ENCODE assay signal across 10 cellular contexts in the genomic region with DNA sequence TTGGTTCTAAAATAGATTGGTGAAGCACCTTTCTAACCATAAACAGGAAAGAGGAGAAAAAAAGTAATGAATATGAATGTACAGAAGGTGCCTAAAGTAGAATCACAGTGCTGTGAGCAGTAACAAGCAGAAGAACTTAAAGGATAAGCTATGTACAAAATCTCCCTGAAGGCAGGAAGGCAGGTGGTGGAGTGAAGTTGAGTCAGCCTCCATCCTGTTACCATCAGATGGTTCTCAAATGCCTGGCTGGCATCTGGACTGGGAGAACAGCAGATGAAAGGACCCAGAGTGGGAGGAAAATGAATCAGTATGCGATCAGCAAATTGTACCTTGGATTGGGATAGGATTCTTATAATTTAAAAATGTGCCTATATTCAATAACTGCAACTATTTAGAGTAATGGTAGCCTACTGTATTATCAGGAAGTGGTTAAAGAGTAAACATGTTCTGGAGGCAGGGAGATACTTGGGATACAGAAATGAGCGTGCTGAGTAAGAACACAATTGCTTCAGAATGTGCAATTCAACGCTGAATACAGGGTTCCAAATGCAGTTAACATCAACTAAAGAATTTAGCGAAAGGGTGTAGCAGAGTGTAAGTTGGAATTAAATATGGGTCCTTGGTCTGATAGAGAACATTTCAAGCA. TPM values are rescaled to one million over a fixed set of nuclear protein-coding genes. Genes with fewer than 3 reads are reported as not detected.
DNase-seq lines count a peak whose midpoint lies in the region; ATAC-seq and TF ChIP-seq lines count a peak whose summit lies in the region.
"Had no signal": no experiment of that assay in that cellular context is flagged by ENCODE, and none has a peak within 500 bp of the region (broad histone marks: within the 10 kb centered on the region; RNA-seq: fewer than 3 reads in every experiment).

No MANE protein-coding gene starts in this region.

- intact Hi-C loops in Caco-2 (cut with micrococcal nuclease; ENCODE audit: unreplicated experiment), result loop anchor here (1.0 kb wide), 1 partner anchor 45 kb away; no protein-coding TSS in a partner anchor
- intact Hi-C loops in dendritic cell treated with granulocyte-macrophage colony-stimulating factor and Interleukin-4, amounts not matched to agents 40 ng/mL and 50 ng/mL, for 4 days (cut with micrococcal nuclease), result loop anchor here (5.0 to 10.0 kb wide), 2 partner anchors 44 to 342 kb away; partner anchors contain the start of gene FBXL17

- no peak for DNase-seq in Caco-2
- DNase-seq in MG63, result peak; percentile 6
- DNase-seq in neural progenitor cell (ENCODE audit: low spot score), result no peak
- no peak for DNase-seq in NCI-H187 treated with DMSO at 0.1 percent for 48 hours (lab: John Stamatoyannopoulos, UW)
- no peak for DNase-seq in activated CD4-positive, CD25-positive, alpha-beta regulatory T cell (lab: John Stamatoyannopoulos, UW)
- no peak for DNase-seq in T-helper 2 cell treated with Interferon-gamma antibody and Interleukin-4, amounts not matched to agents 5 μg/mL and 100 μg/mL, for 36 hours (ENCODE audit: low spot score)
- DNase-seq: activated T-cell treated with anti-CD3 and anti-CD28 coated beads, Interleukin-2, amount 50 U/mL, for 72 hours; stimulated activated CD4-positive, alpha-beta T cell treated with anti-CD3 and anti-CD28 coated beads, Interleukin-4, amount 100 ng/mL, for 24 hours had no signal

- H3K4me1 ChIP-seq in Caco-2 (peaks cover 11% of the 10 kb centered on the region), neural progenitor cell (peaks cover 11% of the 10 kb centered on the region)

- no peak for ATAC-seq in GM21825 (IDR thresholded peaks at IDR 0.05; ENCODE audit: unreplicated experiment)
- ATAC-seq: activated T-cell treated with anti-CD3 and anti-CD28 coated beads, Interleukin-2, amount 50 U/mL, for 72 hours had no signal

- peak overlapping the region; percentile 95 for H3K27ac Mint-ChIP-seq in Caco-2 (ENCODE audit: unreplicated experiment)
- H3K27ac Mint-ChIP-seq in dendritic cell treated with granulocyte-macrophage colony-stimulating factor and Interleukin-4, amounts not matched to agents 40 ng/mL and 50 ng/mL, for 4 days, result peak overlapping the region; percentile 99
- H3K27ac Mint-ChIP-seq in neural progenitor cell, result no peak overlapping the region
- no peak overlapping the region for H3K27ac Mint-ChIP-seq in T-helper 2 cell treated with Interferon-gamma antibody and Interleukin-4, amounts not matched to agents 5 μg/mL and 100 μg/mL, for 36 hours

- H3K27me3 Mint-ChIP-seq in Caco-2 (ENCODE audit: insufficient read depth, unreplicated experiment) (no peaks in the 10 kb centered on the region), neural progenitor cell (ENCODE audit: insufficient read depth, low read depth) (peaks cover 2% of the 10 kb centered on the region)
- no peaks in the 10 kb centered on the region for H3K27me3 Mint-ChIP-seq in dendritic cell treated with granulocyte-macrophage colony-stimulating factor and Interleukin-4, amounts not matched to agents 40 ng/mL and 50 ng/mL, for 4 days
- peaks cover 65% of the 10 kb centered on the region for H3K27me3 Mint-ChIP-seq in T-helper 2 cell treated with Interferon-gamma antibody and Interleukin-4, amounts not matched to agents 5 μg/mL and 100 μg/mL, for 36 hours (ENCODE audit: low read depth)

- no peak overlapping the region for H3K9ac ChIP-seq in neural progenitor cell

- TF ChIP-seq CTCF in Caco-2 (IDR thresholded peaks at IDR 0.05; ENCODE audit: insufficient read depth in 1 of 2, low read depth in 1 of 2, low read length in 1 of 2, severe bottlenecking in 1 of 2, unreplicated experiment in 1 of 2) (no peak), neural progenitor cell (IDR thresholded peaks at IDR 0.05) (no peak)

- H3K4me3 ChIP-seq in Caco-2 (ENCODE audit: low read depth, low read length), result peak overlapping the region; percentile 89; the same call in 1 of the 2 replicates
- peak overlapping the region; percentile 84 for H3K4me3 ChIP-seq in MG63
- H3K4me3 ChIP-seq in neural progenitor cell, result peak overlapping the region; percentile 66

- peak overlapping the region; percentile 85 for H3K4me2 ChIP-seq in neural progenitor cell

- H3K9me3 Mint-ChIP-seq in Caco-2 (ENCODE audit: unreplicated experiment) (peaks cover 10% of the 10 kb centered on the region), neural progenitor cell (no peaks in the 10 kb centered on the region)
- no peaks in the 10 kb centered on the region for H3K9me3 Mint-ChIP-seq in dendritic cell treated with granulocyte-macrophage colony-stimulating factor and Interleukin-4, amounts not matched to agents 40 ng/mL and 50 ng/mL, for 4 days
- H3K9me3 Mint-ChIP-seq in T-helper 2 cell treated with Interferon-gamma antibody and Interleukin-4, amounts not matched to agents 5 μg/mL and 100 μg/mL, for 36 hours, result no peaks in the 10 kb centered on the region
- H3K9me3 Mint-ChIP-seq: activated T-cell treated with anti-CD3 and anti-CD28 coated beads, Interleukin-2, amount 50 U/mL, for 72 hours had no signal

- CTCF ChIA-PET in Caco-2 (lab: Charles Lee), result interaction anchor here (1.3 kb wide), 1 partner anchor 22 kb away, joined by 4 read pairs; no protein-coding TSS in a partner anchor

- peaks cover 7% of the 10 kb centered on the region for H3K36me3 Mint-ChIP-seq in Caco-2 (ENCODE audit: insufficient read depth, unreplicated experiment)
- H3K36me3 Mint-ChIP-seq in dendritic cell treated with granulocyte-macrophage colony-stimulating factor and Interleukin-4, amounts not matched to agents 40 ng/mL and 50 ng/mL, for 4 days (ENCODE audit: low read depth), result peaks cover 9% of the 10 kb centered on the region
- no peaks in the 10 kb centered on the region for H3K36me3 Mint-ChIP-seq in neural progenitor cell
- H3K36me3 Mint-ChIP-seq in T-helper 2 cell treated with Interferon-gamma antibody and Interleukin-4, amounts not matched to agents 5 μg/mL and 100 μg/mL, for 36 hours (ENCODE audit: low read depth), result no peaks in the 10 kb centered on the region

- H3K27me3 ChIP-seq in Caco-2 (replicated peaks; ENCODE audit: control insufficient read depth, insufficient read depth, low read length), result no peaks in the 10 kb centered on the region
- no peaks in the 10 kb centered on the region for H3K27me3 ChIP-seq in MG63
- H3K27me3 ChIP-seq in neural progenitor cell, result no peaks in the 10 kb centered on the region

- no peak overlapping the region for H3K27ac ChIP-seq in neural progenitor cell

- H3K4me3 Mint-ChIP-seq in Caco-2 (ENCODE audit: unreplicated experiment), result peak overlapping the region; percentile 78
- H3K4me3 Mint-ChIP-seq in dendritic cell treated with granulocyte-macrophage colony-stimulating factor and Interleukin-4, amounts not matched to agents 40 ng/mL and 50 ng/mL, for 4 days, result peak overlapping the region; percentile 85
- peak overlapping the region; percentile 88 for H3K4me3 Mint-ChIP-seq in neural progenitor cell
- no peak overlapping the region for H3K4me3 Mint-ChIP-seq in T-helper 2 cell treated with Interferon-gamma antibody and Interleukin-4, amounts not matched to agents 5 μg/mL and 100 μg/mL, for 36 hours

- no peaks in the 10 kb centered on the region for H3K79me2 ChIP-seq in neural progenitor cell (ENCODE audit: low read depth)

- no peaks in the 10 kb centered on the region for H3K36me3 ChIP-seq in Caco-2 (ENCODE audit: control insufficient read depth, insufficient read depth, low read length)
- H3K36me3 ChIP-seq in MG63, result peaks cover 4% of the 10 kb centered on the region; the same call in 1 of the 2 replicates
- no peaks in the 10 kb centered on the region for H3K36me3 ChIP-seq in neural progenitor cell

- peaks cover 7% of the 10 kb centered on the region for H3F3A ChIP-seq in neural progenitor cell (ENCODE audit: low read depth)

- H3K4me1 Mint-ChIP-seq in Caco-2 (ENCODE audit: low read depth, unreplicated experiment) (peaks cover 31% of the 10 kb centered on the region), neural progenitor cell (peaks cover 14% of the 10 kb centered on the region)
- peaks cover 44% of the 10 kb centered on the region for H3K4me1 Mint-ChIP-seq in dendritic cell treated with granulocyte-macrophage colony-stimulating factor and Interleukin-4, amounts not matched to agents 40 ng/mL and 50 ng/mL, for 4 days (ENCODE audit: low read depth)
- H3K4me1 Mint-ChIP-seq in T-helper 2 cell treated with Interferon-gamma antibody and Interleukin-4, amounts not matched to agents 5 μg/mL and 100 μg/mL, for 36 hours (ENCODE audit: low read depth), result peaks cover 15% of the 10 kb centered on the region

- POLR2A ChIA-PET in Caco-2 (lab: Charles Lee), result interaction anchor here (1.2 to 2.8 kb wide), 2 partner anchors 22 to 42 kb away, joined by 3 to 21 read pairs; partner anchors contain the start of gene FER

- H3K9me3 ChIP-seq in Caco-2, result no peaks in the 10 kb centered on the region
- H3K9me3 ChIP-seq in MG63, result no peaks in the 10 kb centered on the region
- H3K9me3 ChIP-seq in neural progenitor cell (ENCODE audit: low read depth), result no peaks in the 10 kb centered on the region

- no peak overlapping the region for H2AFZ ChIP-seq in neural progenitor cell (replicated peaks)

- no peaks in the 10 kb centered on the region for H4K20me1 ChIP-seq in neural progenitor cell (ENCODE audit: low read depth)

- no TSS peak for BruUV-seq in Caco-2 (replicated peaks; lab: Mats Ljungman, UMichigan)

RNA-seq across cellular contexts. Expression of gene FER, which starts 21.1 kb away (rescaled TPM):
- 43.1 and 48.7 TPM in 2 replicates for total RNA-seq in Caco-2 (2022)
- 5.9 and 9.9 TPM in 2 replicates for total RNA-seq in MG63 (2014; rRNA removed; shearing (Covaris generic); ENCODE audit: low replicate concordance)
- 10.6 and 25.0 TPM in 2 replicates for total RNA-seq in neural progenitor cell (ENCODE audit: low replicate concordance)

Comparison
In these comparisons a context has a peak if more than half of its experiments do, and no peak if none do; other contexts are left out.
1. H3K27ac Mint-ChIP-seq: peak in Caco-2 (single experiment) and dendritic cell treated with granulocyte-macrophage colony-stimulating factor and Interleukin-4, amounts not matched to agents 40 ng/mL and 50 ng/mL, for 4 days (single experiment); none in neural progenitor cell (single experiment) and T-helper 2 cell treated with Interferon-gamma antibody and Interleukin-4, amounts not matched to agents 5 μg/mL and 100 μg/mL, for 36 hours (single experiment).
2. Peak in every context shown above with its lines, with median percentiles within 50 percentile points of each other: H3K4me3 ChIP-seq.